In genomic region chr1:115624859-115625258, GRCh38 we compare ENCODE assay signal across 1 cellular context.
TF ChIP-seq lines count a peak whose summit lies in the region.

No MANE protein-coding gene starts in this region.

TF ChIP-seq in GM23338, 12 proteins besides CTCF, POLR2A, EP300 and RAD21 (continued from another document):
- TF ChIP-seq ZNF331 (CRISPR knock-in tag; IDR thresholded peaks at IDR 0.05; ENCODE audit: low read depth) (no peak), ZNF114 (CRISPR knock-in tag; IDR thresholded peaks at IDR 0.05) (no peak), ZNF462 (CRISPR knock-in tag; IDR thresholded peaks at IDR 0.05) (no peak), EZH2 (IDR thresholded peaks at IDR 0.05; ENCODE audit: low read depth, unreplicated experiment) (no peak), STAT1 (IDR thresholded peaks at IDR 0.05; ENCODE audit: unreplicated experiment) (no peak), CREB1 (CRISPR knock-in tag; IDR thresholded peaks at IDR 0.05; ENCODE audit: low read depth) (no peak), ETS1 (IDR thresholded peaks at IDR 0.05) (no peak), JUNB (IDR thresholded peaks at IDR 0.05; ENCODE audit: unreplicated experiment) (no peak)
TF ChIP-seq in GM23338: peak in this region for 0.
